In the genomic region with DNA sequence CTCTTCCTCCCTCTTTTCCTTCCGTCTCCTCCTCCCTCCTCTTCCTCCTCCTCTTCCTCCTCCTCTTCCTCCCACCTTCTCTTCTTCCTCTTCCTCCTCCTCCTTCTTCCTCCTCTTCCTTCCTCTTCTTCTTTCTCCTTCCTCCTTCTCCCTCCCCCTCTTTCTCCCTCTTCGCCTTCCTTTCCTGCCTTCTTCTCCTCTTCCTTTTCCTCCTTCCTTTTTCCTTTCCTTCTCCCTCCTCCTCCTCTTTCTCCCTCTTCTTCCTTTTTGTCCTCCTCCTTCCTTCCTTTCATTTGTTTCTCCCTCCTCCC, we compare ENCODE assay signal across 2 cellular contexts.
TF ChIP-seq lines count a peak whose summit lies in the region.

No MANE protein-coding gene starts in this region.

TF ChIP-seq in HepG2, 621 proteins besides CTCF, POLR2A, EP300 and RAD21:
- TF ChIP-seq, protein P1, sequence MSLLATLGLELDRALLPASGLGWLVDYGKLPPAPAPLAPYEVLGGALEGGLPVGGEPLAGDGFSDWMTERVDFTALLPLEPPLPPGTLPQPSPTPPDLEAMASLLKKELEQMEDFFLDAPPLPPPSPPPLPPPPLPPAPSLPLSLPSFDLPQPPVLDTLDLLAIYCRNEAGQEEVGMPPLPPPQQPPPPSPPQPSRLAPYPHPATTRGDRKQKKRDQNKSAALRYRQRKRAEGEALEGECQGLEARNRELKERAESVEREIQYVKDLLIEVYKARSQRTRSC (CRISPR knock-in tag; IDR thresholded peaks at IDR 0.05; ENCODE audit: low read depth) = no peak
- no peak for TF ChIP-seq IRF2 (CRISPR knock-in tag; IDR thresholded peaks at IDR 0.05)
- no peak for TF ChIP-seq U2AF2 (IDR thresholded peaks at IDR 0.05; ENCODE audit: low read depth, low read length)
- TF ChIP-seq SRY (CRISPR knock-in tag; IDR thresholded peaks at IDR 0.05) = no peak
- no peak for TF ChIP-seq HNRNPLL (IDR thresholded peaks at IDR 0.05; ENCODE audit: low read depth, low read length, poor library complexity, severe bottlenecking)
- TF ChIP-seq, protein P2, sequence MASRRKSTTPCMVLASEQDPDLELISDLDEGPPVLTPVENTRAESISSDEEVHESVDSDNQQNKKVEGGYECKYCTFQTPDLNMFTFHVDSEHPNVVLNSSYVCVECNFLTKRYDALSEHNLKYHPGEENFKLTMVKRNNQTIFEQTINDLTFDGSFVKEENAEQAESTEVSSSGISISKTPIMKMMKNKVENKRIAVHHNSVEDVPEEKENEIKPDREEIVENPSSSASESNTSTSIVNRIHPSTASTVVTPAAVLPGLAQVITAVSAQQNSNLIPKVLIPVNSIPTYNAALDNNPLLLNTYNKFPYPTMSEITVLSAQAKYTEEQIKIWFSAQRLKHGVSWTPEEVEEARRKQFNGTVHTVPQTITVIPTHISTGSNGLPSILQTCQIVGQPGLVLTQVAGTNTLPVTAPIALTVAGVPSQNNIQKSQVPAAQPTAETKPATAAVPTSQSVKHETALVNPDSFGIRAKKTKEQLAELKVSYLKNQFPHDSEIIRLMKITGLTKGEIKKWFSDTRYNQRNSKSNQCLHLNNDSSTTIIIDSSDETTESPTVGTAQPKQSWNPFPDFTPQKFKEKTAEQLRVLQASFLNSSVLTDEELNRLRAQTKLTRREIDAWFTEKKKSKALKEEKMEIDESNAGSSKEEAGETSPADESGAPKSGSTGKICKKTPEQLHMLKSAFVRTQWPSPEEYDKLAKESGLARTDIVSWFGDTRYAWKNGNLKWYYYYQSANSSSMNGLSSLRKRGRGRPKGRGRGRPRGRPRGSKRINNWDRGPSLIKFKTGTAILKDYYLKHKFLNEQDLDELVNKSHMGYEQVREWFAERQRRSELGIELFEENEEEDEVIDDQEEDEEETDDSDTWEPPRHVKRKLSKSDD (CRISPR knock-in tag; IDR thresholded peaks at IDR 0.05; ENCODE audit: low read depth) = no peak
- TF ChIP-seq PHF21A (CRISPR knock-in tag; IDR thresholded peaks at IDR 0.05) = no peak
- TF ChIP-seq ZBTB20 (CRISPR knock-in tag; IDR thresholded peaks at IDR 0.05; ENCODE audit: borderline replicate concordance, low read depth) = no peak
- TF ChIP-seq ELF4 (CRISPR knock-in tag; IDR thresholded peaks at IDR 0.05; ENCODE audit: borderline replicate concordance) = no peak
- no peak for TF ChIP-seq ZNF101 (CRISPR knock-in tag; IDR thresholded peaks at IDR 0.05; ENCODE audit: borderline replicate concordance, low read depth)
- no peak for TF ChIP-seq CCAR2 (optimal IDR thresholded peaks at IDR 0.05; ENCODE audit: low read depth, low read length)
- TF ChIP-seq RARG (CRISPR knock-in tag; IDR thresholded peaks at IDR 0.05; ENCODE audit: low read depth) = no peak
- TF ChIP-seq, protein P3, sequence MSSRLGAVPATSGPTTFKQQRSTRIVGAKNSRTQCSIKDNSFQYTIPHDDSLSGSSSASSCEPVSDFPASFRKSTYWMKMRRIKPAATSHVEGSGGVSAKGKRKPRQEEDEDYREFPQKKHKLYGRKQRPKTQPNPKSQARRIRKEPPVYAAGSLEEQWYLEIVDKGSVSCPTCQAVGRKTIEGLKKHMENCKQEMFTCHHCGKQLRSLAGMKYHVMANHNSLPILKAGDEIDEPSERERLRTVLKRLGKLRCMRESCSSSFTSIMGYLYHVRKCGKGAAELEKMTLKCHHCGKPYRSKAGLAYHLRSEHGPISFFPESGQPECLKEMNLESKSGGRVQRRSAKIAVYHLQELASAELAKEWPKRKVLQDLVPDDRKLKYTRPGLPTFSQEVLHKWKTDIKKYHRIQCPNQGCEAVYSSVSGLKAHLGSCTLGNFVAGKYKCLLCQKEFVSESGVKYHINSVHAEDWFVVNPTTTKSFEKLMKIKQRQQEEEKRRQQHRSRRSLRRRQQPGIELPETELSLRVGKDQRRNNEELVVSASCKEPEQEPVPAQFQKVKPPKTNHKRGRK (CRISPR knock-in tag; IDR thresholded peaks at IDR 0.05) = peak; percentile 62; the same call in 1 of the 2 replicates
- no peak for TF ChIP-seq ZFP36L1 (CRISPR knock-in tag; IDR thresholded peaks at IDR 0.05)
- no peak for TF ChIP-seq EZH2 (conservative IDR thresholded peaks at IDR 0.05; ENCODE audit: low read depth, low read length)
- TF ChIP-seq SOX6 (IDR thresholded peaks at IDR 0.05) = no peak
- no peak for TF ChIP-seq SOX6 (CRISPR knock-in tag; IDR thresholded peaks at IDR 0.05)
- TF ChIP-seq, protein P4, sequence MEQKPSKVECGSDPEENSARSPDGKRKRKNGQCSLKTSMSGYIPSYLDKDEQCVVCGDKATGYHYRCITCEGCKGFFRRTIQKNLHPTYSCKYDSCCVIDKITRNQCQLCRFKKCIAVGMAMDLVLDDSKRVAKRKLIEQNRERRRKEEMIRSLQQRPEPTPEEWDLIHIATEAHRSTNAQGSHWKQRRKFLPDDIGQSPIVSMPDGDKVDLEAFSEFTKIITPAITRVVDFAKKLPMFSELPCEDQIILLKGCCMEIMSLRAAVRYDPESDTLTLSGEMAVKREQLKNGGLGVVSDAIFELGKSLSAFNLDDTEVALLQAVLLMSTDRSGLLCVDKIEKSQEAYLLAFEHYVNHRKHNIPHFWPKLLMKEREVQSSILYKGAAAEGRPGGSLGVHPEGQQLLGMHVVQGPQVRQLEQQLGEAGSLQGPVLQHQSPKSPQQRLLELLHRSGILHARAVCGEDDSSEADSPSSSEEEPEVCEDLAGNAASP (CRISPR knock-in tag; IDR thresholded peaks at IDR 0.05; ENCODE audit: borderline replicate concordance) = no peak
- TF ChIP-seq ZSCAN21 (CRISPR knock-in tag; IDR thresholded peaks at IDR 0.05; ENCODE audit: borderline replicate concordance) = no peak
- TF ChIP-seq CREB1 (IDR thresholded peaks at IDR 0.05) = no peak
- TF ChIP-seq CREB1 (CRISPR knock-in tag; IDR thresholded peaks at IDR 0.05) = no peak
- TF ChIP-seq ZNF773 (CRISPR knock-in tag; IDR thresholded peaks at IDR 0.05; ENCODE audit: borderline replicate concordance) = no peak
- 0 out of 2 replicates have a peak, but pooled peaks have one; percentile 11 for TF ChIP-seq FOXA1 (IDR thresholded peaks at IDR 0.05)
- no peak for TF ChIP-seq FOXA1 (CRISPR knock-in tag; IDR thresholded peaks at IDR 0.05)
- TF ChIP-seq NFRKB (IDR thresholded peaks at IDR 0.05) = peak; percentile 30; the same call in 1 of the 2 replicates
- TF ChIP-seq ZNF331 (CRISPR knock-in tag; IDR thresholded peaks at IDR 0.05) = no peak
- TF ChIP-seq ZNF720 (CRISPR knock-in tag; IDR thresholded peaks at IDR 0.05) = no peak

TF ChIP-seq in HCT116, 20 proteins besides CTCF, POLR2A, EP300 and RAD21:
- TF ChIP-seq POLR2AphosphoS5 (IDR thresholded peaks at IDR 0.05; ENCODE audit: low read depth, low read length) (no peak), JUND (IDR thresholded peaks at IDR 0.05) (no peak), SIN3A (IDR thresholded peaks at IDR 0.05; ENCODE audit: low read depth) (no peak), ZNF274 (IDR thresholded peaks at IDR 0.05; ENCODE audit: low read depth, low read length) (no peak), EZH2 (IDR thresholded peaks at IDR 0.05) (no peak), CEBPB (IDR thresholded peaks at IDR 0.05; ENCODE audit: low read depth) (no peak), CBX3 (IDR thresholded peaks at IDR 0.05; ENCODE audit: low read depth) (no peak), FOSL1 (IDR thresholded peaks at IDR 0.05; ENCODE audit: low read depth) (no peak), ELF1 (IDR thresholded peaks at IDR 0.05; ENCODE audit: borderline replicate concordance, low read depth) (no peak), EGR1 (IDR thresholded peaks at IDR 0.05; ENCODE audit: low read depth) (no peak), SRF (IDR thresholded peaks at IDR 0.05; ENCODE audit: low read depth) (no peak), ZFX (IDR thresholded peaks at IDR 0.05) (no peak), YY1 (IDR thresholded peaks at IDR 0.05; ENCODE audit: extremely low read depth, insufficient replicate concordance, low read depth, low read length) (no peak), TCF7L2 (IDR thresholded peaks at IDR 0.05; ENCODE audit: borderline replicate concordance, extremely low read depth, insufficient read depth, insufficient read length) (no peak), EZH2phosphoT487 (IDR thresholded peaks at IDR 0.05; ENCODE audit: borderline replicate concordance) (no peak)
- TF ChIP-seq, protein P5, sequence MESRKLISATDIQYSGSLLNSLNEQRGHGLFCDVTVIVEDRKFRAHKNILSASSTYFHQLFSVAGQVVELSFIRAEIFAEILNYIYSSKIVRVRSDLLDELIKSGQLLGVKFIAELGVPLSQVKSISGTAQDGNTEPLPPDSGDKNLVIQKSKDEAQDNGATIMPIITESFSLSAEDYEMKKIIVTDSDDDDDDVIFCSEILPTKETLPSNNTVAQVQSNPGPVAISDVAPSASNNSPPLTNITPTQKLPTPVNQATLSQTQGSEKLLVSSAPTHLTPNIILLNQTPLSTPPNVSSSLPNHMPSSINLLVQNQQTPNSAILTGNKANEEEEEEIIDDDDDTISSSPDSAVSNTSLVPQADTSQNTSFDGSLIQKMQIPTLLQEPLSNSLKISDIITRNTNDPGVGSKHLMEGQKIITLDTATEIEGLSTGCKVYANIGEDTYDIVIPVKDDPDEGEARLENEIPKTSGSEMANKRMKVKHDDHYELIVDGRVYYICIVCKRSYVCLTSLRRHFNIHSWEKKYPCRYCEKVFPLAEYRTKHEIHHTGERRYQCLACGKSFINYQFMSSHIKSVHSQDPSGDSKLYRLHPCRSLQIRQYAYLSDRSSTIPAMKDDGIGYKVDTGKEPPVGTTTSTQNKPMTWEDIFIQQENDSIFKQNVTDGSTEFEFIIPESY (IDR thresholded peaks at IDR 0.05; ENCODE audit: extremely low read depth, insufficient replicate concordance, low read length) = no peak
- TF ChIP-seq, protein P6, sequence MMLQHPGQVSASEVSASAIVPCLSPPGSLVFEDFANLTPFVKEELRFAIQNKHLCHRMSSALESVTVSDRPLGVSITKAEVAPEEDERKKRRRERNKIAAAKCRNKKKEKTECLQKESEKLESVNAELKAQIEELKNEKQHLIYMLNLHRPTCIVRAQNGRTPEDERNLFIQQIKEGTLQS (IDR thresholded peaks at IDR 0.05) = no peak
- TF ChIP-seq, protein P7, sequence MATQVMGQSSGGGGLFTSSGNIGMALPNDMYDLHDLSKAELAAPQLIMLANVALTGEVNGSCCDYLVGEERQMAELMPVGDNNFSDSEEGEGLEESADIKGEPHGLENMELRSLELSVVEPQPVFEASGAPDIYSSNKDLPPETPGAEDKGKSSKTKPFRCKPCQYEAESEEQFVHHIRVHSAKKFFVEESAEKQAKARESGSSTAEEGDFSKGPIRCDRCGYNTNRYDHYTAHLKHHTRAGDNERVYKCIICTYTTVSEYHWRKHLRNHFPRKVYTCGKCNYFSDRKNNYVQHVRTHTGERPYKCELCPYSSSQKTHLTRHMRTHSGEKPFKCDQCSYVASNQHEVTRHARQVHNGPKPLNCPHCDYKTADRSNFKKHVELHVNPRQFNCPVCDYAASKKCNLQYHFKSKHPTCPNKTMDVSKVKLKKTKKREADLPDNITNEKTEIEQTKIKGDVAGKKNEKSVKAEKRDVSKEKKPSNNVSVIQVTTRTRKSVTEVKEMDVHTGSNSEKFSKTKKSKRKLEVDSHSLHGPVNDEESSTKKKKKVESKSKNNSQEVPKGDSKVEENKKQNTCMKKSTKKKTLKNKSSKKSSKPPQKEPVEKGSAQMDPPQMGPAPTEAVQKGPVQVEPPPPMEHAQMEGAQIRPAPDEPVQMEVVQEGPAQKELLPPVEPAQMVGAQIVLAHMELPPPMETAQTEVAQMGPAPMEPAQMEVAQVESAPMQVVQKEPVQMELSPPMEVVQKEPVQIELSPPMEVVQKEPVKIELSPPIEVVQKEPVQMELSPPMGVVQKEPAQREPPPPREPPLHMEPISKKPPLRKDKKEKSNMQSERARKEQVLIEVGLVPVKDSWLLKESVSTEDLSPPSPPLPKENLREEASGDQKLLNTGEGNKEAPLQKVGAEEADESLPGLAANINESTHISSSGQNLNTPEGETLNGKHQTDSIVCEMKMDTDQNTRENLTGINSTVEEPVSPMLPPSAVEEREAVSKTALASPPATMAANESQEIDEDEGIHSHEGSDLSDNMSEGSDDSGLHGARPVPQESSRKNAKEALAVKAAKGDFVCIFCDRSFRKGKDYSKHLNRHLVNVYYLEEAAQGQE (IDR thresholded peaks at IDR 0.05; ENCODE audit: low read depth) = no peak
- TF ChIP-seq, protein P8, sequence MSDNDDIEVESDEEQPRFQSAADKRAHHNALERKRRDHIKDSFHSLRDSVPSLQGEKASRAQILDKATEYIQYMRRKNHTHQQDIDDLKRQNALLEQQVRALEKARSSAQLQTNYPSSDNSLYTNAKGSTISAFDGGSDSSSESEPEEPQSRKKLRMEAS (IDR thresholded peaks at IDR 0.05) = no peak
